ENCODE assay signal across 9 cellular contexts in the genomic region with DNA sequence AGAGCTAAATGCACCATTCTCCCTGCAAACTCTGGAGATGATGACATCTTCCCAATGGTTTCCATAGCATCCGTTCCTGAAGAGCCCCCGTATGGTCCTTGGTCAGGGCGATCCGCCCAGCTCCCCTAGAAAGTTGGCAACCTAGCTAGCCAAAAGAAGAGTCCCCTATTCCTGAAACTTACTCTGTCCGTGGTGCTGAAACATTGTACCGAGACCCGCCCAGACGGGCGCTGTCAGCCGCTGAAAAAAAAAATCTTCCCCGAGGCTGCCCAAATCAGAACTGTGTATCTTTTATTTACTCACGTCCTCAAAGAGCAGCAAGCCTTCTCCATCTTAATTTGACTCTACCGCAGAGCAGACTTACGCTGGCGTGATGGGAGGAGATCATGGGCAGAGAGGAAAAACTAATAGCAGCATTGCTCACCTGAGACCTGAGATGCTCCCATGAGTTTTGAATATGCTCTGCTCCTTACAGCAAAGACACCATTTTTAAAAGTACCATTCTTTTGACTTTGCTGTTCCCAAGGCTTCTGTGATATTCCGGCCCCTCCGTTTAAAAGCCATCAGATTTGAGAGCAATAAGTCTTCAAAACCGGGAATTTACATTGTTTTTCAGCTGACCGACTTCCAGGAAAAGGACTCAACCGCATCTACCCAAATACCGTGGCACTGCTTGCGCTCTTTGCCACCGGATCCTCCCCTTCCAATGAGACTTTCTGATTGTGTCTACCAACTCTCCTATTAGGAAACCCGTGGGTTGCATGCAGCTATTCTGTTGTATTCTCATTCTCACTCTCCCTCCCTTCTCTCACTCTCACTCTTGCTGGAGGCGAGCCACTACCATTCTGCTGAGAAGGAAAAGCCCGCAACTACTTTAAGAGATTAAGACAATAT. TPM values are rescaled to one million over a fixed set of nuclear protein-coding genes. Genes with fewer than 3 reads are reported as not detected.
DNase-seq lines count a peak whose midpoint lies in the region; ATAC-seq and TF ChIP-seq lines count a peak whose summit lies in the region.
"Had no signal": no experiment of that assay in that cellular context is flagged by ENCODE, and none has a peak within 500 bp of the region (broad histone marks: within the 10 kb centered on the region; RNA-seq: fewer than 3 reads in every experiment).

Gene SLC17A6, plus strand, starts transcription at position 811 of the 894 bp plus-strand sequence. CDS start 153 bp downstream, outside the sequence.

- H3K36me3 ChIP-seq in liver (ENCODE audit: control insufficient read depth in 4 of 4, insufficient read depth in 3 of 4, low read depth in 1 of 4, low read length in 3 of 4) = no peaks in the 10 kb centered on the region

- H3K9me3 Mint-ChIP-seq in activated CD8-positive, alpha-beta T cell treated with anti-CD3 and anti-CD28 coated beads for 36 hours = no peaks in the 10 kb centered on the region

- peaks cover 0 to 23% (median 10%) of the 10 kb centered on the region in 4 donors for H3K27me3 ChIP-seq in liver (ENCODE audit: control insufficient read depth in 4 of 4, insufficient read depth in 4 of 4, low read length in 3 of 4)

- DNase-seq in DMS53 (lab: John Stamatoyannopoulos, UW) (peak; percentile 44), DMS53 treated with DMSO at 0.1 percent for 48 hours (lab: John Stamatoyannopoulos, UW; ENCODE audit: unreplicated experiment) (no peak), LHCN-M2 (ENCODE audit: low read depth) (peak; percentile 6), NCI-H2029 treated with DMSO at 0.1 percent for 48 hours (lab: John Stamatoyannopoulos, UW) (no peak), NK-92 (lab: John Stamatoyannopoulos, UW; ENCODE audit: unreplicated experiment) (no peak), NCI-H128 (lab: John Stamatoyannopoulos, UW; ENCODE audit: unreplicated experiment) (no peak)
- peak; percentile 29 for DNase-seq in activated CD8-positive, alpha-beta T cell treated with anti-CD3 and anti-CD28 coated beads for 36 hours

- intact Hi-C loops in activated CD8-positive, alpha-beta T cell treated with anti-CD3 and anti-CD28 coated beads for 36 hours (cut with micrococcal nuclease) = no loop called here

- TF ChIP-seq CTCF in activated CD8-positive, alpha-beta T cell treated with anti-CD3 and anti-CD28 coated beads for 36 hours (IDR thresholded peaks at IDR 0.05) = no peak
- TF ChIP-seq CTCF in liver (IDR thresholded peaks at IDR 0.05; ENCODE audit: low read depth, low read length, missing input control) = no peak

- ATAC-seq in activated CD8-positive, alpha-beta T cell treated with anti-CD3 and anti-CD28 coated beads for 36 hours = peak; percentile 47
- ATAC-seq: Panc1 had no signal

- H3K4me3 ChIP-seq in liver (ENCODE audit: low read depth in 1 of 3, low read length in 3 of 3) = no peak within 1 kb of the TSS

- peaks cover 5% of the 10 kb centered on the region for H3K4me1 Mint-ChIP-seq in activated CD8-positive, alpha-beta T cell treated with anti-CD3 and anti-CD28 coated beads for 36 hours (ENCODE audit: low read depth)

- no peak within 1 kb of the TSS for H3K27ac ChIP-seq in liver (ENCODE audit: low read depth in 1 of 2, low read length in 2 of 2)

- H3K9ac ChIP-seq in liver (ENCODE audit: low read depth in 1 of 2, low read length in 2 of 2) = no peak within 1 kb of the TSS

- POLR2A ChIA-PET in activated CD8-positive, alpha-beta T cell treated with anti-CD3 and anti-CD28 coated beads for 36 hours (lab: Charles Lee) = no interaction called here

- TF ChIP-seq RAD21 in liver (IDR thresholded peaks at IDR 0.05) = no peak

- H3K4me3 Mint-ChIP-seq in activated CD8-positive, alpha-beta T cell treated with anti-CD3 and anti-CD28 coated beads for 36 hours = no peak within 1 kb of the TSS

- peaks cover 0 to 4% (median 0%) of the 10 kb centered on the region in 4 donors for H3K9me3 ChIP-seq in liver (ENCODE audit: control insufficient read depth in 4 of 4, low read length in 3 of 4)

- H3K27me3 Mint-ChIP-seq in activated CD8-positive, alpha-beta T cell treated with anti-CD3 and anti-CD28 coated beads for 36 hours = peaks cover 54% of the 10 kb centered on the region

- no peaks in the 10 kb centered on the region for H3K36me3 Mint-ChIP-seq in activated CD8-positive, alpha-beta T cell treated with anti-CD3 and anti-CD28 coated beads for 36 hours (ENCODE audit: low read depth)

- CTCF ChIA-PET in activated CD8-positive, alpha-beta T cell treated with anti-CD3 and anti-CD28 coated beads for 36 hours (lab: Charles Lee) = no interaction called here

- H3K27ac Mint-ChIP-seq in activated CD8-positive, alpha-beta T cell treated with anti-CD3 and anti-CD28 coated beads for 36 hours = no peak within 1 kb of the TSS

- 6% methylated on average over 26 of the region's 26 CpGs for WGBS in liver

- no peaks in the 10 kb centered on the region for H3K4me1 ChIP-seq in liver (ENCODE audit: control insufficient read depth in 4 of 4, insufficient read depth in 4 of 4, low read length in 3 of 4)

TF ChIP-seq in liver, 16 proteins besides CTCF, POLR2A, EP300 and RAD21:
- TF ChIP-seq RXRA (IDR thresholded peaks at IDR 0.05) = no peak
- TF ChIP-seq, protein P1, sequence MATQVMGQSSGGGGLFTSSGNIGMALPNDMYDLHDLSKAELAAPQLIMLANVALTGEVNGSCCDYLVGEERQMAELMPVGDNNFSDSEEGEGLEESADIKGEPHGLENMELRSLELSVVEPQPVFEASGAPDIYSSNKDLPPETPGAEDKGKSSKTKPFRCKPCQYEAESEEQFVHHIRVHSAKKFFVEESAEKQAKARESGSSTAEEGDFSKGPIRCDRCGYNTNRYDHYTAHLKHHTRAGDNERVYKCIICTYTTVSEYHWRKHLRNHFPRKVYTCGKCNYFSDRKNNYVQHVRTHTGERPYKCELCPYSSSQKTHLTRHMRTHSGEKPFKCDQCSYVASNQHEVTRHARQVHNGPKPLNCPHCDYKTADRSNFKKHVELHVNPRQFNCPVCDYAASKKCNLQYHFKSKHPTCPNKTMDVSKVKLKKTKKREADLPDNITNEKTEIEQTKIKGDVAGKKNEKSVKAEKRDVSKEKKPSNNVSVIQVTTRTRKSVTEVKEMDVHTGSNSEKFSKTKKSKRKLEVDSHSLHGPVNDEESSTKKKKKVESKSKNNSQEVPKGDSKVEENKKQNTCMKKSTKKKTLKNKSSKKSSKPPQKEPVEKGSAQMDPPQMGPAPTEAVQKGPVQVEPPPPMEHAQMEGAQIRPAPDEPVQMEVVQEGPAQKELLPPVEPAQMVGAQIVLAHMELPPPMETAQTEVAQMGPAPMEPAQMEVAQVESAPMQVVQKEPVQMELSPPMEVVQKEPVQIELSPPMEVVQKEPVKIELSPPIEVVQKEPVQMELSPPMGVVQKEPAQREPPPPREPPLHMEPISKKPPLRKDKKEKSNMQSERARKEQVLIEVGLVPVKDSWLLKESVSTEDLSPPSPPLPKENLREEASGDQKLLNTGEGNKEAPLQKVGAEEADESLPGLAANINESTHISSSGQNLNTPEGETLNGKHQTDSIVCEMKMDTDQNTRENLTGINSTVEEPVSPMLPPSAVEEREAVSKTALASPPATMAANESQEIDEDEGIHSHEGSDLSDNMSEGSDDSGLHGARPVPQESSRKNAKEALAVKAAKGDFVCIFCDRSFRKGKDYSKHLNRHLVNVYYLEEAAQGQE (IDR thresholded peaks at IDR 0.05) = peak; percentile 99

RNA-seq across cellular contexts. Expression of gene SLC17A6, which starts in this region (rescaled TPM):
- total RNA-seq in LHCN-M2 (2014; rRNA removed) = not detected in 2 replicates
- polyA plus RNA-seq in LHCN-M2 (2012) = not detected
- total RNA-seq in activated CD8-positive, alpha-beta T cell treated with anti-CD3 and anti-CD28 coated beads for 36 hours = not detected
- not detected for total RNA-seq in liver
- polyA plus RNA-seq in liver = not detected

Comparison
In these comparisons a context has a peak if more than half of its experiments do, and no peak if none do; other contexts are left out.
1. Peak in DNase-seq in LHCN-M2; RNA of the gene not detected or under 1 TPM.
2. Peak in DNase-seq and ATAC-seq in activated CD8-positive, alpha-beta T cell treated with anti-CD3 and anti-CD28 coated beads for 36 hours; RNA of the gene not detected or under 1 TPM.